1 cellular context compared by ENCODE assay signal in the genomic region with DNA sequence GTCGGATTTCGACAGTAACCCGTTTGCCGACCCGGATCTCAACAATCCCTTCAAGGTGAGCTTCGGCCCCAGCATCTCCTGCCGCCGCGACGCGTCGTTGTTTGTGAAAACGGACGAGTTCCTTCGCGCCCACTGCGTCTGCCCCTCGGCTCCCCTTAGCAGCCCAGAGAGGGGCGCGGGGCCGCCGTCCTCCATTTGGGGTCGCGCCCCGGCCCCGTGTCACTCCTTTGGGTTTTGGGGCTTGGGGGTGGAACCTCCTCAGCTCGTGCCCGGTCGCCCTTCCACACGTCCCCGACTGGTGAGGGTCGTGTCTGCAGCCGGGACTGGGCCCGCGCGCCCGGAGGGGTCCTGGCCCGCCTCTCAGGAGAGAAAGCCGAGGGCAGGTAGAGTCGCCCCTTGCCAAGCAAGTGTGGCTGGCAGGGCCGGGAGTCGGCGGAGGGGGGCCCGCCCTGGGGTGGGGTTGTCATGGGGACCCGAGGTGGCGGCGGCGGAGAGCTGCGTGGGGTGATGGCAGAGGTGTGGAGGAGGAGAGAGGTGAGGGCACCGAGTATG.
TF ChIP-seq lines count a peak whose summit lies in the region.

No MANE protein-coding gene starts in this region.

TF ChIP-seq in GM12878, 131 proteins besides CTCF, POLR2A, EP300 and RAD21 (continued from another document):
- TF ChIP-seq, protein P1, sequence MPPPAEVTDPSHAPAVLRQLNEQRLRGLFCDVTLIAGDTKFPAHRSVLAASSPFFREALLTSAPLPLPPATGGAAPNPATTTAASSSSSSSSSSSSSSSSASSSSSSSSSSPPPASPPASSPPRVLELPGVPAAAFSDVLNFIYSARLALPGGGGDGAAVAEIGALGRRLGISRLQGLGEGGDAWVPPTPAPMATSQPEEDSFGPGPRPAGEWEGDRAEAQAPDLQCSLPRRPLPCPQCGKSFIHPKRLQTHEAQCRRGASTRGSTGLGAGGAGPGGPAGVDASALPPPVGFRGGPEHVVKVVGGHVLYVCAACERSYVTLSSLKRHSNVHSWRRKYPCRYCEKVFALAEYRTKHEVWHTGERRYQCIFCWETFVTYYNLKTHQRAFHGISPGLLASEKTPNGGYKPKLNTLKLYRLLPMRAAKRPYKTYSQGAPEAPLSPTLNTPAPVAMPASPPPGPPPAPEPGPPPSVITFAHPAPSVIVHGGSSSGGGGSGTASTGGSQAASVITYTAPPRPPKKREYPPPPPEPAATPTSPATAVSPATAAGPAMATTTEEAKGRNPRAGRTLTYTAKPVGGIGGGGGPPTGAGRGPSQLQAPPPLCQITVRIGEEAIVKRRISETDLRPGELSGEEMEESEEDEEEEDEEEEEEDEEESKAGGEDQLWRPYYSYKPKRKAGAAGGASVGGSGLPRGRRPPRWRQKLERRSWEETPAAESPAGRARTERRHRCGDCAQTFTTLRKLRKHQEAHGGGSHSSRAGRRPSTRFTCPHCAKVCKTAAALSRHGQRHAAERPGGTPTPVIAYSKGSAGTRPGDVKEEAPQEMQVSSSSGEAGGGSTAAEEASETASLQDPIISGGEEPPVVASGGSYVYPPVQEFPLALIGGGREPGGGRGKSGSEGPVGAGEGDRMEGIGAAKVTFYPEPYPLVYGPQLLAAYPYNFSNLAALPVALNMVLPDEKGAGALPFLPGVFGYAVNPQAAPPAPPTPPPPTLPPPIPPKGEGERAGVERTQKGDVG (CRISPR knock-in tag; IDR thresholded peaks at IDR 0.05) = no peak
- TF ChIP-seq, protein P2, sequence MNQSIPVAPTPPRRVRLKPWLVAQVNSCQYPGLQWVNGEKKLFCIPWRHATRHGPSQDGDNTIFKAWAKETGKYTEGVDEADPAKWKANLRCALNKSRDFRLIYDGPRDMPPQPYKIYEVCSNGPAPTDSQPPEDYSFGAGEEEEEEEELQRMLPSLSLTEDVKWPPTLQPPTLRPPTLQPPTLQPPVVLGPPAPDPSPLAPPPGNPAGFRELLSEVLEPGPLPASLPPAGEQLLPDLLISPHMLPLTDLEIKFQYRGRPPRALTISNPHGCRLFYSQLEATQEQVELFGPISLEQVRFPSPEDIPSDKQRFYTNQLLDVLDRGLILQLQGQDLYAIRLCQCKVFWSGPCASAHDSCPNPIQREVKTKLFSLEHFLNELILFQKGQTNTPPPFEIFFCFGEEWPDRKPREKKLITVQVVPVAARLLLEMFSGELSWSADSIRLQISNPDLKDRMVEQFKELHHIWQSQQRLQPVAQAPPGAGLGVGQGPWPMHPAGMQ (IDR thresholded peaks at IDR 0.05; ENCODE audit: borderline replicate concordance) = no peak
- TF ChIP-seq CEBPB (IDR thresholded peaks at IDR 0.05; ENCODE audit: borderline replicate concordance in 1 of 2, low read depth in 2 of 2, low read length in 2 of 2) = no peak
- no peak for TF ChIP-seq RUNX3 (IDR thresholded peaks at IDR 0.05; ENCODE audit: low read length)
- TF ChIP-seq, protein P3, sequence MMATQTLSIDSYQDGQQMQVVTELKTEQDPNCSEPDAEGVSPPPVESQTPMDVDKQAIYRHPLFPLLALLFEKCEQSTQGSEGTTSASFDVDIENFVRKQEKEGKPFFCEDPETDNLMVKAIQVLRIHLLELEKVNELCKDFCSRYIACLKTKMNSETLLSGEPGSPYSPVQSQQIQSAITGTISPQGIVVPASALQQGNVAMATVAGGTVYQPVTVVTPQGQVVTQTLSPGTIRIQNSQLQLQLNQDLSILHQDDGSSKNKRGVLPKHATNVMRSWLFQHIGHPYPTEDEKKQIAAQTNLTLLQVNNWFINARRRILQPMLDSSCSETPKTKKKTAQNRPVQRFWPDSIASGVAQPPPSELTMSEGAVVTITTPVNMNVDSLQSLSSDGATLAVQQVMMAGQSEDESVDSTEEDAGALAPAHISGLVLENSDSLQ (IDR thresholded peaks at IDR 0.05) = no peak
- no peak for TF ChIP-seq EZH2 (IDR thresholded peaks at IDR 0.05; ENCODE audit: borderline replicate concordance, control insufficient read depth, low read depth, low read length)
- TF ChIP-seq RCOR1 (conservative IDR thresholded peaks at IDR 0.05; ENCODE audit: low read depth, low read length) = no peak
